Comparison of ENCODE assay signal across 23 cellular contexts in the genomic region with DNA sequence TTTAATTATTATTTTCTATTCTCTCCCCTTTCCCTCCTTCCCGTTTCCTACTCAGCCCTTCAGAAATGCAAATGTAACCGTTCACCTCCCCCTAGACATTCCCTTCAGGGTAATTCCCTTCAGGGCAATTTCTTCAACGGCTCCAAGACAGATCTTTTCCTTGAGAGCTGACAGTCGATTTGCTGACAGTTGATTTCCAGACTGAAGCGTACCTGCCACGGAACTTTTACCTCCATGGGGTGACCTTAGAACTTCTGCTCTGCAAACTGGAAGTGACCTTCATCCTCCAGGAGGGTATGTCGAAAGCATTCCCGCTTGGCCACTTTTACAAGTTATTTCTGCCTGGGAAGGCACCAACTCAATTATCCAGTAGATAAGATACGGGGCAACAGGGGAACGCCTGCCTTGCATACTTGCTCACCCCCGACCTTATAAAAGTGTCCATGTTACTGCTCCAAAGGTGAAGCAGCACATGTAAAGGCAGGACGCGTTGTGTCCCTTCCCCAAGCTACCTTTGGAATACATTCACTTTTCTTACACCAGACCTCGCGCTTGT. TPM values are rescaled to one million over a fixed set of nuclear protein-coding genes. Genes with fewer than 3 reads are reported as not detected.
DNase-seq lines count a peak whose midpoint lies in the region; ATAC-seq and TF ChIP-seq lines count a peak whose summit lies in the region.
"Had no signal": no experiment of that assay in that cellular context is flagged by ENCODE, and none has a peak within 500 bp of the region (broad histone marks: within the 10 kb centered on the region; RNA-seq: fewer than 3 reads in every experiment).

No MANE protein-coding gene starts in this region.

- in situ Hi-C loops in IMR-90 (cut with MboI; ENCODE audit: low sequenced_read_pairs), result loop anchor here (5.0 to 10.0 kb wide), 3 partner anchors 117 to 309 kb away; no protein-coding TSS in a partner anchor

- TF ChIP-seq RAD21 in IMR-90 (IDR thresholded peaks at IDR 0.05; ENCODE audit: low read length), result no peak

- H3K23ac ChIP-seq in IMR-90 (ENCODE audit: low read depth, low read length), result 0 out of 2 replicates have a peak overlapping the region, but pooled peaks have one; percentile 64

- no peak overlapping the region for H4K91ac ChIP-seq in IMR-90 (ENCODE audit: insufficient read depth, low read depth, low read length)

- H3K9me3 Mint-ChIP-seq in Caco-2 (ENCODE audit: unreplicated experiment), result no peaks in the 10 kb centered on the region
- peaks cover 19% of the 10 kb centered on the region for H3K9me3 Mint-ChIP-seq in nephron progenitor cell
- H3K9me3 Mint-ChIP-seq in endothelial cell (ENCODE audit: unreplicated experiment), result no peaks in the 10 kb centered on the region

- H3K9me1 ChIP-seq in IMR-90 (ENCODE audit: insufficient read depth, low read length), result no peaks in the 10 kb centered on the region

- no peak overlapping the region for H3K4me3 ChIP-seq in Caco-2 (ENCODE audit: low read depth, low read length)
- H3K4me3 ChIP-seq in IMR-90 (ENCODE audit: insufficient read depth, low read depth, low read length), result no peak overlapping the region
- H3K4me3 ChIP-seq in right cardiac atrium (ENCODE audit: low read length), result no peak overlapping the region
- H3K4me3 ChIP-seq: A549, breast epithelium, esophagus muscularis mucosa had no signal

- no peaks in the 10 kb centered on the region for H3K79me1 ChIP-seq in IMR-90 (ENCODE audit: low read depth in 1 of 2, low read length in 2 of 2)

- no peak overlapping the region for H2AFZ ChIP-seq in IMR-90 (replicated peaks; ENCODE audit: low read length, poor library complexity)

- peak overlapping the region; percentile 62 for H3K4me3 Mint-ChIP-seq in Caco-2 (ENCODE audit: unreplicated experiment)
- H3K4me3 Mint-ChIP-seq in nephron progenitor cell, result peak overlapping the region; percentile 8
- no peak overlapping the region for H3K4me3 Mint-ChIP-seq in endothelial cell (ENCODE audit: unreplicated experiment)
- H3K4me3 Mint-ChIP-seq: activated T-cell treated with anti-CD3 and anti-CD28 coated beads, Interleukin-2, amount 50 U/mL, for 4 hours; B cell had no signal

- no peak overlapping the region for H3K4me2 ChIP-seq in IMR-90 (ENCODE audit: low read depth, low read length)
- H3K4me2 ChIP-seq: A549 had no signal

- H3K56ac ChIP-seq in IMR-90 (ENCODE audit: extremely low read depth, insufficient read depth, low read length), result no peak overlapping the region

- POLR2A ChIA-PET in Caco-2 (lab: Charles Lee), result interaction anchor here (0.5 kb wide), 1 partner anchor 50 kb away, joined by 3 read pairs; no protein-coding TSS in a partner anchor
- POLR2A ChIA-PET in IMR-90 (lab: Charles Lee; ENCODE audit: unreplicated experiment), result no interaction called here

- no peak overlapping the region for H3K14ac ChIP-seq in IMR-90 (replicated peaks; ENCODE audit: low read depth, low read length)

- peak overlapping the region; percentile 19 for H3K27ac Mint-ChIP-seq in Caco-2 (ENCODE audit: unreplicated experiment)
- no peak overlapping the region for H3K27ac Mint-ChIP-seq in nephron progenitor cell
- H3K27ac Mint-ChIP-seq in endothelial cell (ENCODE audit: unreplicated experiment), result no peak overlapping the region
- H3K27ac Mint-ChIP-seq: B cell, IgD-negative memory B cell had no signal

- H3K36me3 ChIP-seq in Caco-2 (ENCODE audit: control insufficient read depth, insufficient read depth, low read length), result no peaks in the 10 kb centered on the region
- H3K36me3 ChIP-seq in IMR-90 (ENCODE audit: control insufficient read depth, insufficient read depth, low read length), result no peaks in the 10 kb centered on the region
- H3K36me3 ChIP-seq: breast epithelium, esophagus muscularis mucosa had no signal

- H3K36me3 Mint-ChIP-seq in Caco-2 (ENCODE audit: insufficient read depth, unreplicated experiment), result no peaks in the 10 kb centered on the region
- peaks cover 5% of the 10 kb centered on the region for H3K36me3 Mint-ChIP-seq in nephron progenitor cell (ENCODE audit: low read depth)
- peaks cover 6% of the 10 kb centered on the region for H3K36me3 Mint-ChIP-seq in endothelial cell (ENCODE audit: low read depth, unreplicated experiment)
- H3K36me3 Mint-ChIP-seq: IgD-negative memory B cell had no signal

- intact Hi-C loops in Caco-2 (cut with micrococcal nuclease; ENCODE audit: unreplicated experiment), result loop anchor here (5.0 kb wide), 1 partner anchor 38 kb away; no protein-coding TSS in a partner anchor
- intact Hi-C loops in IMR-90 (cut with micrococcal nuclease), result loop anchor here (2.0 kb wide), 2 partner anchors 309 to 511 kb away; no protein-coding TSS in a partner anchor
- intact Hi-C loops in right cardiac atrium (cut with DNase I), result loop anchor here (5.0 to 10.0 kb wide), 3 partner anchors 117 to 309 kb away; no protein-coding TSS in a partner anchor

- no peak overlapping the region for H3K9ac ChIP-seq in IMR-90 (ENCODE audit: low read depth, low read length)

- DNase-seq in Caco-2 (peak; percentile 52 to 75), IMR-90 (no peak), iPS-NIHi11 (ENCODE audit: low spot score) (peak; percentile 4), nephron progenitor cell (no peak), endothelial cell (ENCODE audit: low spot score) (no peak), right cardiac atrium (no peak)
- DNase-seq: activated CD4-positive, alpha-beta T cell treated with anti-CD3 and anti-CD28 coated beads for 48 hours; activated naive CD4-positive, alpha-beta T cell; activated T-cell treated with anti-CD3 and anti-CD28 coated beads, Interleukin-2, amount 50 U/mL, for 4 hours; amniotic stem cell; DMS53; islet precursor cell; NCI-H1092 treated with DMSO at 0.1 percent for 48 hours; NCI-H1930; stimulated activated CD8-positive, alpha-beta memory T cell treated with anti-CD3 and anti-CD28 coated beads, Interleukin-4, amount 100 ng/mL, for 48 hours had no signal

- H4K5ac ChIP-seq in IMR-90 (ENCODE audit: low read depth, low read length), result no peak overlapping the region

- TF ChIP-seq POLR2A in IMR-90 (IDR thresholded peaks at IDR 0.05; ENCODE audit: low read depth, low read length), result no peak

- H4K20me1 ChIP-seq in IMR-90 (ENCODE audit: insufficient read depth, low read length), result no peaks in the 10 kb centered on the region

- no peak overlapping the region for H2AK5ac ChIP-seq in IMR-90 (ENCODE audit: low read depth, low read length)

- peak overlapping the region; percentile 1; the same call in 1 of the 2 replicates for H3K4ac ChIP-seq in IMR-90 (ENCODE audit: low read depth, low read length)

- H2AK9ac ChIP-seq in IMR-90 (replicated peaks; ENCODE audit: low read depth, low read length, poor library complexity), result no peak overlapping the region

- WGBS in IMR-90 (ENCODE audit: extremely low coverage in 2 of 2, insufficient read length in 1 of 2), 2 experiments, result 68% methylated on average over 9 of the region's 15 CpGs; no CpG with 5 or more reads in 1 of the 2 experiments
- WGBS in right cardiac atrium, result 52% methylated on average over 15 of the region's 15 CpGs

- H3K18ac ChIP-seq in IMR-90 (ENCODE audit: low read depth, low read length), result no peak overlapping the region

- TF ChIP-seq CTCF in Caco-2 (IDR thresholded peaks at IDR 0.05; ENCODE audit: insufficient read depth in 1 of 2, low read depth in 1 of 2, low read length in 1 of 2, severe bottlenecking in 1 of 2, unreplicated experiment in 1 of 2), result no peak
- TF ChIP-seq CTCF in IMR-90 (conservative IDR thresholded peaks at IDR 0.05; ENCODE audit: low read depth, low read length), result no peak
- no peak for TF ChIP-seq CTCF in nephron progenitor cell (IDR thresholded peaks at IDR 0.05)
- no peak for TF ChIP-seq CTCF in endothelial cell (IDR thresholded peaks at IDR 0.05; ENCODE audit: unreplicated experiment)

- H3K27me3 ChIP-seq in Caco-2 (replicated peaks; ENCODE audit: control insufficient read depth, insufficient read depth, low read length), result no peaks in the 10 kb centered on the region
- no peaks in the 10 kb centered on the region for H3K27me3 ChIP-seq in IMR-90 (ENCODE audit: control insufficient read depth, insufficient read depth, low read length)
- no peaks in the 10 kb centered on the region for H3K27me3 ChIP-seq in right cardiac atrium (ENCODE audit: control insufficient read depth, insufficient read depth)
- H3K27me3 ChIP-seq: breast epithelium had no signal

- H3K27ac ChIP-seq in IMR-90 (ENCODE audit: insufficient read depth, low read length), result no peak overlapping the region
- H3K27ac ChIP-seq in right cardiac atrium (ENCODE audit: low read length), result no peak overlapping the region
- H3K27ac ChIP-seq: A549, breast epithelium, esophagus muscularis mucosa had no signal

- H3K9me3 ChIP-seq in Caco-2 (peaks cover 4% of the 10 kb centered on the region; the same call in 1 of the 2 replicates), IMR-90 (ENCODE audit: control insufficient read depth, insufficient read depth, low read length) (no peaks in the 10 kb centered on the region), right cardiac atrium (ENCODE audit: control insufficient read depth, low read length) (no peaks in the 10 kb centered on the region)
- H3K9me3 ChIP-seq: breast epithelium had no signal

- CTCF ChIA-PET in Caco-2 (lab: Charles Lee), result interaction anchor here (0.9 to 1.0 kb wide), 2 partner anchors 38 to 50 kb away, joined by 3 read pairs; a partner anchor contains a TSS
- CTCF ChIA-PET in IMR-90 (lab: Yijun Ruan, JAX), result interaction anchor here (1.8 kb wide), 1 partner anchor 187 kb away, joined by 5 read pairs; no protein-coding TSS in a partner anchor

- H2BK120ac ChIP-seq in IMR-90 (ENCODE audit: low read depth, low read length), result no peak overlapping the region

- no peak overlapping the region for H4K8ac ChIP-seq in IMR-90 (ENCODE audit: low read depth in 2 of 2, low read length in 2 of 2)

- no TSS peak for BruUV-seq in Caco-2 (replicated peaks; lab: Mats Ljungman, UMichigan)
- BruUV-seq in IMR-90 (replicated peaks; lab: Mats Ljungman, UMichigan), result no TSS peak

- H3K4me1 Mint-ChIP-seq in Caco-2 (ENCODE audit: low read depth, unreplicated experiment), result peaks cover 6% of the 10 kb centered on the region
- peaks cover 26% of the 10 kb centered on the region for H3K4me1 Mint-ChIP-seq in nephron progenitor cell
- H3K4me1 Mint-ChIP-seq in endothelial cell (ENCODE audit: unreplicated experiment), result peaks cover 2% of the 10 kb centered on the region

- ATAC-seq in IMR-90 (ENCODE audit: low read depth) (no peak), GM21529 (IDR thresholded peaks at IDR 0.05; ENCODE audit: unreplicated experiment) (no peak), right cardiac atrium (no peak), HG02852 (IDR thresholded peaks at IDR 0.05; ENCODE audit: unreplicated experiment) (no peak)
- ATAC-seq: A549; activated T-cell treated with anti-CD3 and anti-CD28 coated beads, Interleukin-2, amount 50 U/mL, for 4 hours had no signal

- H3K4me1 ChIP-seq in Caco-2, result peaks cover 12% of the 10 kb centered on the region
- 0 out of 2 replicates have a peak, but pooled peaks cover 3% of the 10 kb centered on the region for H3K4me1 ChIP-seq in IMR-90 (ENCODE audit: control insufficient read depth, insufficient read depth, low read length)
- no peaks in the 10 kb centered on the region for H3K4me1 ChIP-seq in right cardiac atrium (ENCODE audit: control insufficient read depth, insufficient read depth, low read length)

- H2BK5ac ChIP-seq in IMR-90 (ENCODE audit: low read depth, low read length, poor library complexity, severe bottlenecking), result no peak overlapping the region

- dilution Hi-C loops in IMR-90 (cut with HindIII; ENCODE audit: low sequenced_read_pairs, unreplicated experiment), result no loop called here

- no peak overlapping the region for H2BK20ac ChIP-seq in IMR-90 (ENCODE audit: low read depth, low read length)

- no peak overlapping the region for H2BK15ac ChIP-seq in IMR-90 (ENCODE audit: low read depth, low read length)

- no peaks in the 10 kb centered on the region for H3K27me3 Mint-ChIP-seq in Caco-2 (ENCODE audit: insufficient read depth, unreplicated experiment)
- H3K27me3 Mint-ChIP-seq in nephron progenitor cell (ENCODE audit: low read depth, poor library complexity), result peaks cover 23% of the 10 kb centered on the region
- H3K27me3 Mint-ChIP-seq in endothelial cell (ENCODE audit: unreplicated experiment), result peaks cover 5% of the 10 kb centered on the region

RNA-seq across cellular contexts. Expression of a gene that starts 18.5 kb away (rescaled TPM):
- 2.7 and 3.6 TPM in 2 replicates for total RNA-seq in Caco-2 (2022)
- under 0.01 TPM in 2 replicates for total RNA-seq in IMR-90 (2012; rRNA removed)
- 0.03 and 0.07 TPM in 2 replicates for polyA plus RNA-seq in IMR-90 (2012; rRNA removed)
- polyA plus RNA-seq in IMR-90 (2012; cell fraction: cytosol; rRNA removed), result 0.04 and 0.51 TPM in 2 replicates
- polyA plus RNA-seq in IMR-90 (2012; cell fraction: nucleus; rRNA removed; ENCODE audit: low replicate concordance), result 0.13 and 0.33 TPM in 2 replicates
- total RNA-seq in endothelial cell (ENCODE audit: unreplicated experiment), result 5.3 TPM
- 1 to 10 TPM; 4.1 to 7.3 (median 5.9) TPM for total RNA-seq in right cardiac atrium
- 2.5 TPM for polyA plus RNA-seq in right cardiac atrium
- total RNA-seq: T-helper 2 cell treated with Interferon-gamma antibody and Interleukin-4, amounts not matched to agents 100 ng/mL and 5 ng/mL, for 36 hours had no signal

RNA-seq across cellular contexts. Expression of a gene that starts 50.3 kb away (rescaled TPM):
- total RNA-seq in Caco-2 (2022) (608 and 612 TPM in 2 replicates), IMR-90 (2012; rRNA removed) (289 and 506 TPM in 2 replicates), endothelial cell (ENCODE audit: unreplicated experiment) (346 TPM), right cardiac atrium (100 to 1,000 TPM; 251 to 327 (median 267) TPM)
- polyA plus RNA-seq in IMR-90 (2012; rRNA removed) (215 and 267 TPM in 2 replicates), right cardiac atrium (122 TPM)
- polyA plus RNA-seq in IMR-90 (2012; cell fraction: cytosol; rRNA removed), result 29.1 and 31.1 TPM in 2 replicates
- polyA plus RNA-seq in IMR-90 (2012; cell fraction: nucleus; rRNA removed; ENCODE audit: low replicate concordance), result 20.1 and 129 TPM in 2 replicates

Comparison
In these comparisons a context has a peak if more than half of its experiments do, and no peak if none do; other contexts are left out.
1. DNase-seq: peak in Caco-2 (2 of 2) and iPS-NIHi11 (single experiment); none in IMR-90 (single experiment), nephron progenitor cell (single experiment), endothelial cell (single experiment) and right cardiac atrium (0 of 3).